Comparison of ENCODE assay signal across 9 cellular contexts in genomic region chr11:68632802-68633201, GRCh38. TPM values are rescaled to one million over a fixed set of nuclear protein-coding genes. Genes with fewer than 3 reads are reported as not detected.
A peak's percentile ranks its signal among the peaks of the same experiment; 100 is the strongest.
DNase-seq lines count a peak whose midpoint lies in the region; ATAC-seq and TF ChIP-seq lines count a peak whose summit lies in the region.
"Had no signal": no experiment of that assay in that cellular context is flagged by ENCODE, and none has a peak within 500 bp of the region (broad histone marks: within the 10 kb centered on the region; RNA-seq: fewer than 3 reads in every experiment).

No MANE protein-coding gene starts in this region.

- H3K9ac ChIP-seq in HUES6 (ENCODE audit: low read length) = peak overlapping the region; percentile 78

- no peaks in the 10 kb centered on the region for H3K4me1 Mint-ChIP-seq in natural killer cell treated with Interleukin-12 subunit alpha and Interleukin-12 subunit beta and Interleukin-15 and Interleukin-18, amount 100 ng/mL, for 72 hours (ENCODE audit: low read depth in 2 of 2)

- H3K27ac Mint-ChIP-seq in natural killer cell treated with Interleukin-12 subunit alpha and Interleukin-12 subunit beta and Interleukin-15 and Interleukin-18, amount 100 ng/mL, for 72 hours = no peak overlapping the region

- peaks cover 25% of the 10 kb centered on the region for H3K4me1 ChIP-seq in HUES6 (ENCODE audit: control insufficient read depth, insufficient read depth, low read length)

- no peaks in the 10 kb centered on the region for H3K36me3 Mint-ChIP-seq in natural killer cell treated with Interleukin-12 subunit alpha and Interleukin-12 subunit beta and Interleukin-15 and Interleukin-18, amount 100 ng/mL, for 72 hours

- no peaks in the 10 kb centered on the region for H3K9me3 Mint-ChIP-seq in natural killer cell treated with Interleukin-12 subunit alpha and Interleukin-12 subunit beta and Interleukin-15 and Interleukin-18, amount 100 ng/mL, for 72 hours

- no peak overlapping the region for H3K4me3 Mint-ChIP-seq in natural killer cell treated with Interleukin-12 subunit alpha and Interleukin-12 subunit beta and Interleukin-15 and Interleukin-18, amount 100 ng/mL, for 72 hours

- peak; percentile 74 for TF ChIP-seq CTCF in kidney epithelial cell (IDR thresholded peaks at IDR 0.05; ENCODE audit: insufficient read depth, low read length, poor library complexity, severe bottlenecking)

- DNase-seq in DMS 273 (lab: John Stamatoyannopoulos, UW; ENCODE audit: unreplicated experiment) (peak; percentile 77), OCI-M1 (lab: John Stamatoyannopoulos, UW) (peak; percentile 97), amniotic epithelial cell (ENCODE audit: low read depth) (peak; percentile 66), kidney epithelial cell (ENCODE audit: low read depth) (peak; percentile 21)
- DNase-seq in natural killer cell treated with Interleukin-12 subunit alpha and Interleukin-12 subunit beta and Interleukin-15 and Interleukin-18, amount 100 ng/mL, for 72 hours (ENCODE audit: low spot score) = no peak

- H3K27me3 ChIP-seq in HUES6 (ENCODE audit: control insufficient read depth, insufficient read depth, low read length) (no peaks in the 10 kb centered on the region), kidney epithelial cell (ENCODE audit: control insufficient read depth, insufficient read depth, low read length) (peaks cover 2% of the 10 kb centered on the region)

- ATAC-seq in GM18868 (IDR thresholded peaks at IDR 0.05; ENCODE audit: unreplicated experiment) (no peak), HG02759 (IDR thresholded peaks at IDR 0.05; ENCODE audit: unreplicated experiment) (no peak)
- no peak for ATAC-seq in natural killer cell treated with Interleukin-12 subunit alpha and Interleukin-12 subunit beta and Interleukin-15 and Interleukin-18, amount 100 ng/mL, for 72 hours

- H3K27me3 Mint-ChIP-seq in natural killer cell treated with Interleukin-12 subunit alpha and Interleukin-12 subunit beta and Interleukin-15 and Interleukin-18, amount 100 ng/mL, for 72 hours = peaks cover 16 to 20% of the 10 kb centered on the region in 2 donors

- H3K36me3 ChIP-seq in HUES6 (ENCODE audit: control insufficient read depth, insufficient read depth, low read length) (no peaks in the 10 kb centered on the region; the same call in 1 of the 2 replicates), kidney epithelial cell (ENCODE audit: control insufficient read depth, insufficient read depth, low read length) (no peaks in the 10 kb centered on the region)

- H3K27ac ChIP-seq in HUES6 (ENCODE audit: low read depth, low read length) = peak overlapping the region; percentile 85; the same call in 1 of the 2 replicates

- no peaks in the 10 kb centered on the region for H3K9me3 ChIP-seq in HUES6 (ENCODE audit: control insufficient read depth, insufficient read depth, low read depth, low read length)

- H3K4me3 ChIP-seq in HUES6 (ENCODE audit: low read depth, low read length) (no peak overlapping the region), kidney epithelial cell (ENCODE audit: low read depth, low read length) (no peak overlapping the region)

RNA-seq across cellular contexts. Expression of gene GAL, which starts 51.5 kb away (rescaled TPM):
- 16.1 and 20.8 TPM in 2 replicates for total RNA-seq in kidney epithelial cell
- 1 to 10 TPM in 1 of 2 donors, not detected in 1; 1.1 TPM for total RNA-seq in natural killer cell treated with Interleukin-12 subunit alpha and Interleukin-12 subunit beta and Interleukin-15 and Interleukin-18, amount 100 ng/mL, for 72 hours
- total RNA-seq: T-helper 2 cell treated with Interferon-gamma antibody and Interleukin-4, amounts not matched to agents 100 ng/mL and 5 ng/mL, for 36 hours had no signal
